ENCODE assay signal across 8 cellular contexts in the genomic region with DNA sequence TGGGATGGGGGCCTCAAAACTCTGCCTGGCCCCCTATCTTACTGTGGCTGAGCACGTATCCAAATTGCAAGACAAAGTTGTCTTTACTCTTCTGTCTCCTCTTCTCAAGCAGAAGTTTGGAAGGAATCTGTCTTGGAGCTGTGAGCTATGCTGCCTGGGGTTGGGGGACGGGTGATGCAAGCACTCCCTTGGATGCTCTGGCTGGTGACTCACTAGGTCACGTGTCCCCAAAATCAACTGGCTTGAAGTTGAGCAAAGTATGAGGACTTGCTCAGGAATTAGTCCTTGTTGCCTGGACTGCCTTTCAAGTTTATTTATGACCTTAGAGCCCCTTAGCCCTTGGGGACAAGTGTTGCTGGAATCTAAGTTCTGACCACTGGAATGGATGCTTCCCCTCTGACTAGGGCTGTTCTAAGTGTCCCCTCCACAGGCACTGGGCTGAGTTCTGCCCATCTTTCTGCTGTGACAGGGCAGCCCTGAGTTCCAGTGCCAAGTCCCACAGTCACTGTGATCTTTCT.
DNase-seq lines count a peak whose midpoint lies in the region; ATAC-seq and TF ChIP-seq lines count a peak whose summit lies in the region.

No MANE protein-coding gene starts in this region.

- H3K9me3 ChIP-seq in left ventricle myocardium inferior (replicated peaks) (no peaks in the 10 kb centered on the region), right cardiac atrium (ENCODE audit: control insufficient read depth, low read length) (no peaks in the 10 kb centered on the region), vagina (no peaks in the 10 kb centered on the region)

- DNase-seq in Right ventricle myocardium inferior (ENCODE audit: missing footprints): peak; percentile 42
- no peak for DNase-seq in left ventricle myocardium inferior
- peak; percentile 71 for DNase-seq in SKM-1 treated with dmso at 0.1 percent for 144 hours (lab: John Stamatoyannopoulos, UW; ENCODE audit: unreplicated experiment)
- DNase-seq in right cardiac atrium: peak; percentile 71 to 76 (median 75)
- DNase-seq in vagina (ENCODE audit: extremely low spot score in 2 of 2): peak in 1 of 2 donors; percentile 92
- DNase-seq in NCI-H187 treated with DMSO at 0.1 percent for 48 hours (lab: John Stamatoyannopoulos, UW): no peak
- no peak for DNase-seq in activated CD4-positive, alpha-beta memory T cell treated with anti-CD3 and anti-CD28 coated beads for 36 hours

- no peaks in the 10 kb centered on the region for H3K4me1 Mint-ChIP-seq in activated CD4-positive, alpha-beta memory T cell treated with anti-CD3 and anti-CD28 coated beads for 36 hours (ENCODE audit: low read depth)

- peak; percentile 89 for ATAC-seq in Right ventricle myocardium inferior
- ATAC-seq in right cardiac atrium: peak; percentile 96 to 97
- no peak for ATAC-seq in HG03045 (IDR thresholded peaks at IDR 0.05; ENCODE audit: unreplicated experiment)

- H3K27me3 ChIP-seq in left ventricle myocardium inferior (ENCODE audit: low read depth) (no peaks in the 10 kb centered on the region), right cardiac atrium (ENCODE audit: control insufficient read depth, insufficient read depth) (no peaks in the 10 kb centered on the region), vagina (no peaks in the 10 kb centered on the region)

- no peak overlapping the region for H3K27ac Mint-ChIP-seq in activated CD4-positive, alpha-beta memory T cell treated with anti-CD3 and anti-CD28 coated beads for 36 hours

- peaks cover 5% of the 10 kb centered on the region for H3K36me3 Mint-ChIP-seq in activated CD4-positive, alpha-beta memory T cell treated with anti-CD3 and anti-CD28 coated beads for 36 hours

- no peak for TF ChIP-seq POLR2A in vagina (IDR thresholded peaks at IDR 0.05)

- H3K4me1 ChIP-seq in left ventricle myocardium inferior (no peaks in the 10 kb centered on the region), right cardiac atrium (ENCODE audit: control insufficient read depth, insufficient read depth, low read length) (no peaks in the 10 kb centered on the region), vagina (peaks cover 12% of the 10 kb centered on the region)

- H3K4me3 Mint-ChIP-seq in activated CD4-positive, alpha-beta memory T cell treated with anti-CD3 and anti-CD28 coated beads for 36 hours: no peak overlapping the region

- CTCF ChIA-PET in activated CD4-positive, alpha-beta memory T cell treated with anti-CD3 and anti-CD28 coated beads for 36 hours (lab: Charles Lee): no interaction called here

- POLR2A ChIA-PET in activated CD4-positive, alpha-beta memory T cell treated with anti-CD3 and anti-CD28 coated beads for 36 hours (lab: Charles Lee): no interaction called here

- WGBS in right cardiac atrium: 51% methylated on average over 3 of the region's 3 CpGs

- H3K27ac ChIP-seq in left ventricle myocardium inferior (replicated peaks): no peak overlapping the region
- peak overlapping the region; percentile 31 for H3K27ac ChIP-seq in right cardiac atrium (ENCODE audit: low read length)
- peak overlapping the region; percentile 57 for H3K27ac ChIP-seq in vagina

- intact Hi-C loops in Right ventricle myocardium inferior (cut with DNase I) (no loop called here), left ventricle myocardium inferior (cut with micrococcal nuclease) (no loop called here), right cardiac atrium (cut with DNase I) (no loop called here), vagina (cut with DNase I) (no loop called here)
- intact Hi-C loops in activated CD4-positive, alpha-beta memory T cell treated with anti-CD3 and anti-CD28 coated beads for 36 hours (cut with micrococcal nuclease): no loop called here

- H3K4me3 ChIP-seq in left ventricle myocardium inferior: no peak overlapping the region
- H3K4me3 ChIP-seq in right cardiac atrium (ENCODE audit: low read length): no peak overlapping the region
- no peak overlapping the region for H3K4me3 ChIP-seq in vagina

- peaks cover 3% of the 10 kb centered on the region for H3K27me3 Mint-ChIP-seq in activated CD4-positive, alpha-beta memory T cell treated with anti-CD3 and anti-CD28 coated beads for 36 hours

- TF ChIP-seq CTCF in left ventricle myocardium inferior (IDR thresholded peaks at IDR 0.05; ENCODE audit: borderline replicate concordance) (no peak), vagina (IDR thresholded peaks at IDR 0.05) (no peak)

- no peaks in the 10 kb centered on the region for H3K9me3 Mint-ChIP-seq in activated CD4-positive, alpha-beta memory T cell treated with anti-CD3 and anti-CD28 coated beads for 36 hours

- no peaks in the 10 kb centered on the region for H3K36me3 ChIP-seq in left ventricle myocardium inferior
- H3K36me3 ChIP-seq in vagina: no peaks in the 10 kb centered on the region

Comparison
In these comparisons a context has a peak if more than half of its experiments do, and no peak if none do; other contexts are left out.
1. DNase-seq: peak in Right ventricle myocardium inferior (single experiment), SKM-1 treated with dmso at 0.1 percent for 144 hours (single experiment) and right cardiac atrium (3 of 3); none in left ventricle myocardium inferior (single experiment), NCI-H187 treated with DMSO at 0.1 percent for 48 hours (single experiment) and activated CD4-positive, alpha-beta memory T cell treated with anti-CD3 and anti-CD28 coated beads for 36 hours (single experiment).